Comparison of ENCODE assay signal across 23 cellular contexts in the genomic region with DNA sequence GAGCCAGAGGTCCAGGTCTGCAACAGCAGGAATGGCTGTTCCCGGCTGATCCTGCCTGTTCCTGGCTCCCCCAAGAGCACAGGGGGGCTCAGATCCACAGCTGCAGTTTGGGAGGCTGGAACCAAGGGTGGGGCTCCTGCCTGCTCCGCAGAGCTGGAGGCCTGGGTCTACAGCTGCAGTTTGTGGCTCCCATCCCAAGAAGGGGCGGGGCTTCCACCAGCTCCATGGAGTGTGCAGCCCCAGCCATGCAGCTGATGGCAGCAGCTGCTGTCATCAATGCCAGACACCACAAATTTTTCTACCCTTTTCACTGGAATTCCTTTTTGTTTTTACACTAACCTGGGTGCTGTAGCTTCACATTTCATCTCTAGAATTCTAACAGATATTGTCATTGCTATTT.
"Had no signal": no experiment of that assay in that cellular context is flagged by ENCODE, and none has a peak within 500 bp of the region (broad histone marks: within the 10 kb centered on the region; RNA-seq: fewer than 3 reads in every experiment).

No MANE protein-coding gene starts in this region.

- ATAC-seq: heart right ventricle; left lobe of liver; natural killer cell; pancreas; stimulated activated effector memory CD8-positive, alpha-beta T cell treated with anti-CD3 and anti-CD28 coated beads, Interleukin-12 subunit alpha, Interleukin-12 subunit beta, amount 100 ng/mL, for 72 hours had no signal

- H3K4me3 ChIP-seq: coronary artery, heart right ventricle, pancreas, smooth muscle cell, tibial artery, upper lobe of left lung, uterus had no signal

- H3K27me3 Mint-ChIP-seq: progenitor cell of endocrine pancreas; stimulated activated naive CD8-positive, alpha-beta T cell treated with anti-CD3 and anti-CD28 coated beads, Interleukin-15, Interleukin-2, amounts not matched to agents 100 ng/mL and 50 ng/mL, for 24 hours had no signal

- H3K4me1 ChIP-seq: heart right ventricle, pancreas, tibial artery, upper lobe of left lung, uterus had no signal

- H3K4me1 Mint-ChIP-seq: endodermal cell; natural killer cell; neural crest cell; stimulated activated effector memory CD8-positive, alpha-beta T cell treated with anti-CD3 and anti-CD28 coated beads, Interleukin-12 subunit alpha, Interleukin-12 subunit beta, amount 100 ng/mL, for 72 hours had no signal

- H3K36me3 Mint-ChIP-seq: stimulated activated effector memory CD8-positive, alpha-beta T cell treated with anti-CD3 and anti-CD28 coated beads, Interleukin-12 subunit alpha, Interleukin-12 subunit beta, amount 100 ng/mL, for 72 hours had no signal

- H3K36me3 ChIP-seq: heart right ventricle, pancreas, tibial artery, upper lobe of left lung, uterus had no signal

- H3K9me3 ChIP-seq: pancreas, tibial artery, uterus had no signal

- H3K27me3 ChIP-seq: heart right ventricle, pancreas, tibial artery, upper lobe of left lung, uterus had no signal

- H3K4me2 ChIP-seq: smooth muscle cell had no signal

- H3K4me3 Mint-ChIP-seq: endodermal cell; natural killer cell; neural crest cell; stimulated activated effector memory CD8-positive, alpha-beta T cell treated with anti-CD3 and anti-CD28 coated beads, Interleukin-12 subunit alpha, Interleukin-12 subunit beta, amount 100 ng/mL, for 72 hours; stimulated activated naive CD8-positive, alpha-beta T cell treated with anti-CD3 and anti-CD28 coated beads, Interleukin-15, Interleukin-2, amounts not matched to agents 100 ng/mL and 50 ng/mL, for 24 hours had no signal

- H3K27ac Mint-ChIP-seq: endodermal cell; natural killer cell; progenitor cell of endocrine pancreas; stimulated activated effector memory CD8-positive, alpha-beta T cell treated with anti-CD3 and anti-CD28 coated beads, Interleukin-12 subunit alpha, Interleukin-12 subunit beta, amount 100 ng/mL, for 72 hours; stimulated activated naive CD8-positive, alpha-beta T cell treated with anti-CD3 and anti-CD28 coated beads, Interleukin-15, Interleukin-2, amounts not matched to agents 100 ng/mL and 50 ng/mL, for 24 hours had no signal

- H3K9me3 Mint-ChIP-seq: endodermal cell had no signal

- H3K27ac ChIP-seq: coronary artery, heart right ventricle, pancreas, tibial artery, upper lobe of left lung, uterus had no signal

- DNase-seq: effector CD4-positive, alpha-beta T cell; endodermal cell; erythroblast; foreskin melanocyte; heart right ventricle; hypothalamus; mammary epithelial cell; natural killer cell; occipital lobe; right cardiac atrium; stimulated activated CD4-positive, alpha-beta T cell treated with anti-CD3 and anti-CD28 coated beads, Interleukin-4, amount 100 ng/mL, for 1 hour; stimulated activated CD8-positive, alpha-beta memory T cell treated with anti-CD3 and anti-CD28 coated beads, Interleukin-4, amount 100 ng/mL, for 48 hours; tibial artery; uterus had no signal
